In the genomic region with DNA sequence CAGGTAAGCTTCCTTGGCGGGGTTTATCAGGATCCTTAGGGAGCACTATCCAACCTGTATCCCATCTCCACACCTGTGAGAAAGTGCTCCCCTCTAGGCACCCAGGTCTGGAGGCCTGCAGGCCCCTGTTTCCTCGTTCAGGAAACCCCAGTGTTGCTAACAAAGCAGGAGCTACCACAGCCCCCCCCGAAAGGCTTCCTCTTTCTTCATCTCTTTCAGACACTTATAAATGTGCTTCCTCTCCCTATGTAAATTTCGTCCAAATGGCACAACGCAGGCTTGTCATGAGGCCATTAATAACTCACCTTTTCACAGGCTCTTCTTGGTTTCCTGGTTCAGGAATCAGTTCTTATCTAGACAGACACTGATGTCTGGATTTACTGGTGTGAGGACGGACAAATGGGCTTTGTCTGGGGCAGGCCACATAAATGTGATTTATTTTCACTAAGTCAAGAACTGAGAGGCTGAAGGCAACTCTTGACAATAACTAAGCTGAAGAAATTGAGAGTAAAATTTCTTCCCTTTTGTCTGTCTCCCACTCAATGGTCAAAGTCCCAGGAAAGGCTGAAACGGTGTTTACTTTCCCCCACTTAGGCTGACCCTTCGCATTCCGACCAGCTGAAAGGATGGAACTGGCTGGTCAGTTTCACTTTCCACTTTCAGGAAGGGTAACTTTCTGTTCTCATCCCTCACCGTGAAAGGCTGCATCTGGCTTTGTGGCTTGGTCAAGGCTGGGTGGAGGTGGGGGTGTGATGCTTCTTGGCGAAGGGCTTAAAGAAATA, we compare ENCODE assay signal across 1 cellular context.
TF ChIP-seq lines count a peak whose summit lies in the region.

No MANE protein-coding gene starts in this region.

TF ChIP-seq in HepG2, 621 proteins besides CTCF, POLR2A, EP300 and RAD21 (continued from another document and continues in another):
- no peak for TF ChIP-seq RBFOX2 (IDR thresholded peaks at IDR 0.05; ENCODE audit: low read depth, low read length)
- no peak for TF ChIP-seq ATF7-NPFF (CRISPR knock-in tag; IDR thresholded peaks at IDR 0.05; ENCODE audit: low read depth)
- TF ChIP-seq, protein P1, sequence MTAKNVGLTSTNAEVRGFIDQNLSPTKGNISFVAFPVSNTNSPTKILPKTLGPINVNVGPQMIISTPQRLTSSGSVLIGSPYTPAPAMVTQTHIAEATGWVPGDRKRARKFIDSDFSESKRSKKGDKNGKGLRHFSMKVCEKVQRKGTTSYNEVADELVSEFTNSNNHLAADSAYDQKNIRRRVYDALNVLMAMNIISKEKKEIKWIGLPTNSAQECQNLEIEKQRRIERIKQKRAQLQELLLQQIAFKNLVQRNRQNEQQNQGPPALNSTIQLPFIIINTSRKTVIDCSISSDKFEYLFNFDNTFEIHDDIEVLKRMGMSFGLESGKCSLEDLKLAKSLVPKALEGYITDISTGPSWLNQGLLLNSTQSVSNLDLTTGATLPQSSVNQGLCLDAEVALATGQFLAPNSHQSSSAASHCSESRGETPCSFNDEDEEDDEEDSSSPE (CRISPR knock-in tag; IDR thresholded peaks at IDR 0.05), result no peak
- TF ChIP-seq ADNP (CRISPR knock-in tag; IDR thresholded peaks at IDR 0.05), result no peak
- TF ChIP-seq RCOR2 (CRISPR knock-in tag; IDR thresholded peaks at IDR 0.05), result peak; percentile 60; the same call in 1 of the 2 replicates
- TF ChIP-seq HNRNPH1 (optimal IDR thresholded peaks at IDR 0.05; ENCODE audit: low read depth, low read length), result no peak
- TF ChIP-seq ZNF34 (CRISPR knock-in tag; IDR thresholded peaks at IDR 0.05; ENCODE audit: borderline replicate concordance), result no peak
- TF ChIP-seq ZNF883 (CRISPR knock-in tag; IDR thresholded peaks at IDR 0.05; ENCODE audit: not compliant biosample characterization), result no peak
- peak; percentile 33; the same call in 1 of the 2 replicates for TF ChIP-seq RFXAP (CRISPR knock-in tag; IDR thresholded peaks at IDR 0.05; ENCODE audit: borderline replicate concordance)
- TF ChIP-seq LCORL (IDR thresholded peaks at IDR 0.05), result no peak
- TF ChIP-seq LCORL (CRISPR knock-in tag; IDR thresholded peaks at IDR 0.05), result peak; percentile 85
- TF ChIP-seq HMG20B (CRISPR knock-in tag; conservative IDR thresholded peaks at IDR 0.05), result no peak
- peak; percentile 45 for TF ChIP-seq SKI (IDR thresholded peaks at IDR 0.05; ENCODE audit: partially characterized antibody)
- no peak for TF ChIP-seq PCBP1 (IDR thresholded peaks at IDR 0.05; ENCODE audit: borderline replicate concordance, low read depth, low read length)
- peak; percentile 16; the same call in 1 of the 2 replicates for TF ChIP-seq GABPB1 (CRISPR knock-in tag; IDR thresholded peaks at IDR 0.05)
- TF ChIP-seq, protein P2, sequence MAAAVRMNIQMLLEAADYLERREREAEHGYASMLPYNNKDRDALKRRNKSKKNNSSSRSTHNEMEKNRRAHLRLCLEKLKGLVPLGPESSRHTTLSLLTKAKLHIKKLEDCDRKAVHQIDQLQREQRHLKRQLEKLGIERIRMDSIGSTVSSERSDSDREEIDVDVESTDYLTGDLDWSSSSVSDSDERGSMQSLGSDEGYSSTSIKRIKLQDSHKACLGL (CRISPR knock-in tag; IDR thresholded peaks at IDR 0.05), result no peak
- TF ChIP-seq, protein P3, sequence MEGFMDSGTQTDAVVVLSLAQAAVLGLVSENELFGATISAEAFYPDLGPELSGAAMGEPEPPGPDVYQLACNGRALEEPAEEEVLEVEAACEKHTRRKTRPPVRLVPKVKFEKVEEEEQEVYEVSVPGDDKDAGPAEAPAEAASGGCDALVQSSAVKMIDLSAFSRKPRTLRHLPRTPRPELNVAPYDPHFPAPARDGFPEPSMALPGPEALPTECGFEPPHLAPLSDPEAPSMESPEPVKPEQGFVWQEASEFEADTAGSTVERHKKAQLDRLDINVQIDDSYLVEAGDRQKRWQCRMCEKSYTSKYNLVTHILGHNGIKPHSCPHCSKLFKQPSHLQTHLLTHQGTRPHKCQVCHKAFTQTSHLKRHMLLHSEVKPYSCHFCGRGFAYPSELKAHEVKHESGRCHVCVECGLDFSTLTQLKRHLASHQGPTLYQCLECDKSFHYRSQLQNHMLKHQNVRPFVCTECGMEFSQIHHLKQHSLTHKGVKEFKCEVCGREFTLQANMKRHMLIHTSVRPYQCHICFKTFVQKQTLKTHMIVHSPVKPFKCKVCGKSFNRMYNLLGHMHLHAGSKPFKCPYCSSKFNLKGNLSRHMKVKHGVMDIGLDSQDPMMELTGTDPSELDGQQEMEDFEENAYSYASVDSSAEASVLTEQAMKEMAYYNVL (CRISPR knock-in tag; IDR thresholded peaks at IDR 0.05; ENCODE audit: borderline replicate concordance), result peak; percentile 89; the same call in 1 of the 2 replicates
- TF ChIP-seq PHB2 (IDR thresholded peaks at IDR 0.05; ENCODE audit: partially characterized antibody), result no peak
- no peak for TF ChIP-seq GLI4 (CRISPR knock-in tag; IDR thresholded peaks at IDR 0.05; ENCODE audit: borderline replicate concordance)
- no peak for TF ChIP-seq ZFP1 (CRISPR knock-in tag; IDR thresholded peaks at IDR 0.05)
- TF ChIP-seq PHF8 (CRISPR knock-in tag; IDR thresholded peaks at IDR 0.05), result peak; percentile 30; the same call in 1 of the 2 replicates
- TF ChIP-seq TAF1 (CRISPR knock-in tag; IDR thresholded peaks at IDR 0.05), result peak; percentile 8; the same call in 1 of the 2 replicates
- TF ChIP-seq, protein P4, sequence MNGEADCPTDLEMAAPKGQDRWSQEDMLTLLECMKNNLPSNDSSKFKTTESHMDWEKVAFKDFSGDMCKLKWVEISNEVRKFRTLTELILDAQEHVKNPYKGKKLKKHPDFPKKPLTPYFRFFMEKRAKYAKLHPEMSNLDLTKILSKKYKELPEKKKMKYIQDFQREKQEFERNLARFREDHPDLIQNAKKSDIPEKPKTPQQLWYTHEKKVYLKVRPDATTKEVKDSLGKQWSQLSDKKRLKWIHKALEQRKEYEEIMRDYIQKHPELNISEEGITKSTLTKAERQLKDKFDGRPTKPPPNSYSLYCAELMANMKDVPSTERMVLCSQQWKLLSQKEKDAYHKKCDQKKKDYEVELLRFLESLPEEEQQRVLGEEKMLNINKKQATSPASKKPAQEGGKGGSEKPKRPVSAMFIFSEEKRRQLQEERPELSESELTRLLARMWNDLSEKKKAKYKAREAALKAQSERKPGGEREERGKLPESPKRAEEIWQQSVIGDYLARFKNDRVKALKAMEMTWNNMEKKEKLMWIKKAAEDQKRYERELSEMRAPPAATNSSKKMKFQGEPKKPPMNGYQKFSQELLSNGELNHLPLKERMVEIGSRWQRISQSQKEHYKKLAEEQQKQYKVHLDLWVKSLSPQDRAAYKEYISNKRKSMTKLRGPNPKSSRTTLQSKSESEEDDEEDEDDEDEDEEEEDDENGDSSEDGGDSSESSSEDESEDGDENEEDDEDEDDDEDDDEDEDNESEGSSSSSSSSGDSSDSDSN (CRISPR knock-in tag; IDR thresholded peaks at IDR 0.05), result peak; percentile 32; the same call in 1 of the 2 replicates
- TF ChIP-seq, protein P5, sequence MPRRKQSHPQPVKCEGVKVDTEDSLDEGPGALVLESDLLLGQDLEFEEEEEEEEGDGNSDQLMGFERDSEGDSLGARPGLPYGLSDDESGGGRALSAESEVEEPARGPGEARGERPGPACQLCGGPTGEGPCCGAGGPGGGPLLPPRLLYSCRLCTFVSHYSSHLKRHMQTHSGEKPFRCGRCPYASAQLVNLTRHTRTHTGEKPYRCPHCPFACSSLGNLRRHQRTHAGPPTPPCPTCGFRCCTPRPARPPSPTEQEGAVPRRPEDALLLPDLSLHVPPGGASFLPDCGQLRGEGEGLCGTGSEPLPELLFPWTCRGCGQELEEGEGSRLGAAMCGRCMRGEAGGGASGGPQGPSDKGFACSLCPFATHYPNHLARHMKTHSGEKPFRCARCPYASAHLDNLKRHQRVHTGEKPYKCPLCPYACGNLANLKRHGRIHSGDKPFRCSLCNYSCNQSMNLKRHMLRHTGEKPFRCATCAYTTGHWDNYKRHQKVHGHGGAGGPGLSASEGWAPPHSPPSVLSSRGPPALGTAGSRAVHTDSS (CRISPR knock-in tag; conservative IDR thresholded peaks at IDR 0.05), result no peak
- TF ChIP-seq ZNF619 (CRISPR knock-in tag; IDR thresholded peaks at IDR 0.05), result no peak
- no peak for TF ChIP-seq FOXC1 (CRISPR knock-in tag; IDR thresholded peaks at IDR 0.05; ENCODE audit: borderline replicate concordance)
- peak; percentile 32; the same call in 1 of the 2 replicates for TF ChIP-seq ETV5 (CRISPR knock-in tag; IDR thresholded peaks at IDR 0.05; ENCODE audit: borderline replicate concordance)
- TF ChIP-seq SMAD1 (CRISPR knock-in tag; IDR thresholded peaks at IDR 0.05; ENCODE audit: borderline replicate concordance, low read depth), result no peak
- TF ChIP-seq ZNF747 (CRISPR knock-in tag; IDR thresholded peaks at IDR 0.05; ENCODE audit: borderline replicate concordance), result 0 out of 2 replicates have a peak, but pooled peaks have one; percentile 49
- TF ChIP-seq NFYB (CRISPR knock-in tag; IDR thresholded peaks at IDR 0.05), result no peak
- no peak for TF ChIP-seq MTA3 (CRISPR knock-in tag; IDR thresholded peaks at IDR 0.05)
- peak; percentile 80; the same call in 1 of the 2 replicates for TF ChIP-seq MEF2D (CRISPR knock-in tag; IDR thresholded peaks at IDR 0.05)
- TF ChIP-seq ZNF296 (CRISPR knock-in tag; conservative IDR thresholded peaks at IDR 0.05), result no peak
- TF ChIP-seq, protein P6, sequence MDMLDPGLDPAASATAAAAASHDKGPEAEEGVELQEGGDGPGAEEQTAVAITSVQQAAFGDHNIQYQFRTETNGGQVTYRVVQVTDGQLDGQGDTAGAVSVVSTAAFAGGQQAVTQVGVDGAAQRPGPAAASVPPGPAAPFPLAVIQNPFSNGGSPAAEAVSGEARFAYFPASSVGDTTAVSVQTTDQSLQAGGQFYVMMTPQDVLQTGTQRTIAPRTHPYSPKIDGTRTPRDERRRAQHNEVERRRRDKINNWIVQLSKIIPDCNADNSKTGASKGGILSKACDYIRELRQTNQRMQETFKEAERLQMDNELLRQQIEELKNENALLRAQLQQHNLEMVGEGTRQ (IDR thresholded peaks at IDR 0.05; ENCODE audit: low read depth, low read length), result no peak
- TF ChIP-seq, protein P6 (CRISPR knock-in tag; IDR thresholded peaks at IDR 0.05; ENCODE audit: borderline replicate concordance), result no peak
- TF ChIP-seq FOXK2 (IDR thresholded peaks at IDR 0.05), result 0 out of 2 replicates have a peak, but pooled peaks have one; percentile 64
- no peak for TF ChIP-seq ZNF432 (CRISPR knock-in tag; IDR thresholded peaks at IDR 0.05; ENCODE audit: borderline replicate concordance)
- TF ChIP-seq SPEN (CRISPR knock-in tag; IDR thresholded peaks at IDR 0.05; ENCODE audit: low read depth), result peak; percentile 43; the same call in 1 of the 2 replicates
- TF ChIP-seq THAP11 (CRISPR knock-in tag; IDR thresholded peaks at IDR 0.05), result peak; percentile 54; the same call in 1 of the 2 replicates
- TF ChIP-seq ETV6 (CRISPR knock-in tag; conservative IDR thresholded peaks at IDR 0.05), result no peak
- no peak for TF ChIP-seq ZNF550 (CRISPR knock-in tag; IDR thresholded peaks at IDR 0.05; ENCODE audit: borderline replicate concordance)
- TF ChIP-seq, protein P7, sequence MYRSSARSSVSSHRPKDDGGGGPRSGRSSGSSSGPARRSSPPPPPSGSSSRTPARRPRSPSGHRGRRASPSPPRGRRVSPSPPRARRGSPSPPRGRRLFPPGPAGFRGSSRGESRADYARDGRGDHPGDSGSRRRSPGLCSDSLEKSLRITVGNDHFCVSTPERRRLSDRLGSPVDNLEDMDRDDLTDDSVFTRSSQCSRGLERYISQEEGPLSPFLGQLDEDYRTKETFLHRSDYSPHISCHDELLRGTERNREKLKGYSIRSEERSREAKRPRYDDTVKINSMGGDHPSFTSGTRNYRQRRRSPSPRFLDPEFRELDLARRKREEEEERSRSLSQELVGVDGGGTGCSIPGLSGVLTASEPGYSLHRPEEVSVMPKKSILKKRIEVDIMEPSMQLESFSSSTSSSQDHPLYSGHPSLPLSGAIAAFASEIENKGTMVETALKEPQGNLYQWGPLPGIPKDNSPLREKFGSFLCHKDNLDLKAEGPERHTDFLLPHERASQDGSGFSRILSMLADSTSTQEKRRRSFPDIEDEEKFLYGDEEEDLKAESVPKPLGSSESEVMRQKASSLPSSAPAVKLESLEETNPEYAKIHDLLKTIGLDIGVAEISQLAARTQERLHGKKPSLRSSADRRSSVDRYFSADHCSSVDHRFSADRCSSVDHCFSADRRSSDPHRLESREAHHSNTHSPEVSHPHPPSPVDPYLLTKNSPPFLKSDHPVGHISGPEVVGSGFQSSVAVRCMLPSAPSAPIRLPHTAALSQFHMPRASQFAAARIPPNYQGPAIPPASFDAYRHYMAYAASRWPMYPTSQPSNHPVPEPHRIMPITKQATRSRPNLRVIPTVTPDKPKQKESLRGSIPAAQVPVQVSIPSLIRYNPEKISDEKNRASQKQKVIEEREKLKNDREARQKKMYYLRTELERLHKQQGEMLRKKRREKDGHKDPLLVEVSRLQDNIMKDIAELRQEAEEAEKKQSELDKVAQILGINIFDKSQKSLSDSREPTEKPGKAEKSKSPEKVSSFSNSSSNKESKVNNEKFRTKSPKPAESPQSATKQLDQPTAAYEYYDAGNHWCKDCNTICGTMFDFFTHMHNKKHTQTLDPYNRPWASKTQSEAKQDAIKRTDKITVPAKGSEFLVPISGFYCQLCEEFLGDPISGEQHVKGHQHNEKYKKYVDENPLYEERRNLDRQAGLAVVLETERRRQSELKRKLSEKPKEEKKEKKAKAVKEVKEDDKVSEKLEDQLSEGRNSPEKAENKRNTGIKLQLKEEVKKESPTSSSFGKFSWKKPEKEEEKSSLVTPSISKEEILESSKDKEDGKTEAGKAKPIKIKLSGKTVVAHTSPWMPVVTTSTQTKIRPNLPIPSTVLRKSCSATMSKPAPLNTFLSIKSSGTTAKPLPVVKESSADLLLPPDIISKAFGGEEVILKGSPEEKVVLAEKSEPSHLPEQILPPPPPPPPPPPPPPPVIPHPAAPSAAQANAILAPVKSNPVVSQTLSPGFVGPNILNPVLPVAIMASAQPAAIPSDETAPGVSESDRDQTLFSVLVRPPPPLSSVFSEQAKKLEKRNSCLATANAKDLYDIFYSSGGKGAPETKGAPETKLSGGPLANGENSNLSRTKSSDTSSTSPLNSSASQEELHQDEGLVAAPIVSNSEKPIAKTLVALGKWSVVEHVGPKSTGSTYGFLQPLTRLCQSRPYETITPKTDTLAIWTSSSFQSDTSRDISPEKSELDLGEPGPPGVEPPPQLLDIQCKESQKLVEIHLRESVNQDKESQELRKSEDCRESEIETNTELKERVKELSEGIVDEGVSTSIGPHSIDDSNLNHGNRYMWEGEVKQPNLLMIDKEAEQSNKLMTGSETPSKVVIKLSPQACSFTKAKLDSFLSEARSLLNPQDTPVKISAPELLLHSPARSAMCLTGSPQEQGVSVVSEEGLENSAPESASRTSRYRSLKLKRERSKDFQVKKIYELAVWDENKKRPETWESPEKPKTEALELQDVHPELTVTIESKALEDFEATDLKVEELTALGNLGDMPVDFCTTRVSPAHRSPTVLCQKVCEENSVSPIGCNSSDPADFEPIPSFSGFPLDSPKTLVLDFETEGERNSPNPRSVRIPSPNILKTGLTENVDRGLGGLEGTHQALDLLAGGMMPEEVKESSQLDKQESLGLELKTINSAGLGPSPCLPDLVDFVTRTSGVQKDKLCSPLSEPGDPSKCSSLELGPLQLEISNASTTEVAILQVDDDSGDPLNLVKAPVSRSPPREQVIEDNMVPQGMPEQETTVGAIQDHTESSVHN (CRISPR knock-in tag; IDR thresholded peaks at IDR 0.05), result no peak
- 0 out of 2 replicates have a peak, but pooled peaks have one; percentile 48 for TF ChIP-seq TARDBP (CRISPR knock-in tag; IDR thresholded peaks at IDR 0.05)
- TF ChIP-seq ZNF83 (CRISPR knock-in tag; IDR thresholded peaks at IDR 0.05; ENCODE audit: borderline replicate concordance), result no peak
- TF ChIP-seq RAD51 (IDR thresholded peaks at IDR 0.05; ENCODE audit: borderline replicate concordance), result no peak
